ENCODE assay signal across 9 cellular contexts in genomic region chr4:8274772-8275241, GRCh38. TPM values are rescaled to one million over a fixed set of nuclear protein-coding genes. Genes with fewer than 3 reads are reported as not detected.
DNase-seq lines count a peak whose midpoint lies in the region; ATAC-seq and TF ChIP-seq lines count a peak whose summit lies in the region.
"Had no signal": no experiment of that assay in that cellular context is flagged by ENCODE, and none has a peak within 500 bp of the region (broad histone marks: within the 10 kb centered on the region; RNA-seq: fewer than 3 reads in every experiment).

No MANE protein-coding gene starts in this region.

- no peaks in the 10 kb centered on the region for H3K36me3 ChIP-seq in esophagus squamous epithelium

- peaks cover 22% of the 10 kb centered on the region for H3K27me3 Mint-ChIP-seq in WTC11 (ENCODE audit: low read depth)

- no peaks in the 10 kb centered on the region for H3K4me1 Mint-ChIP-seq in WTC11

- H3K4me3 Mint-ChIP-seq in WTC11: no peak overlapping the region

- TF ChIP-seq POLR2A in esophagus squamous epithelium (IDR thresholded peaks at IDR 0.05): no peak

- no peaks in the 10 kb centered on the region for H3K9me3 ChIP-seq in esophagus squamous epithelium

- TF ChIP-seq CTCF in AG09309 (IDR thresholded peaks at IDR 0.05; ENCODE audit: control insufficient read depth, insufficient read depth, low read depth, low read length, missing control alignments) (peak; percentile 81), esophagus squamous epithelium (IDR thresholded peaks at IDR 0.05) (peak in 1 of 6 experiments; percentile 9), WTC11 (IDR thresholded peaks at IDR 0.05) (no peak)

- no peak for ATAC-seq in WTC11

- H3K4me3 ChIP-seq in AG09309 (ENCODE audit: control insufficient read depth, low read depth, low read length) (no peak overlapping the region), esophagus squamous epithelium (no peak overlapping the region)

- POLR2A ChIA-PET in WTC11 (lab: Charles Lee): no interaction called here

- CTCF ChIA-PET in WTC11 (lab: Charles Lee): interaction anchor here (0.6 to 0.9 kb wide), 2 partner anchors 154 to 255 kb away, joined by 3 read pairs; no protein-coding TSS in a partner anchor

- intact Hi-C loops in esophagus squamous epithelium (cut with DNase I): no loop called here

- peaks cover 13 to 97% (median 45%) of the 10 kb centered on the region in 3 donors for H3K4me1 ChIP-seq in esophagus squamous epithelium

- WGBS in esophagus squamous epithelium, 2 donors: 40% methylated on average over 2 of the region's 12 CpGs; no CpG with 5 or more reads in 1 of the 2 donors

- no peaks in the 10 kb centered on the region for H3K36me3 Mint-ChIP-seq in WTC11

- H3K27ac Mint-ChIP-seq in WTC11: no peak overlapping the region

- H3K27me3 ChIP-seq in esophagus squamous epithelium: peaks cover 0 to 34% (median 5%) of the 10 kb centered on the region in 4 donors

- peak overlapping the region in 3 of 4 donors; percentile 47 to 76 (median 64) for H3K27ac ChIP-seq in esophagus squamous epithelium

- H3K9me3 Mint-ChIP-seq in WTC11: no peaks in the 10 kb centered on the region

- peak; percentile 92 for DNase-seq in AG09309 (ENCODE audit: low read depth)
- DNase-seq in NCI-H2196 treated with DMSO at 0.1 percent for 48 hours (lab: John Stamatoyannopoulos, UW; ENCODE audit: unreplicated experiment): peak; percentile 12
- DNase-seq in esophagus squamous epithelium (lab: John Stamatoyannopoulos, UW): no peak
- peak; percentile 78 for DNase-seq in myocyte (ENCODE audit: low read depth)
- DNase-seq in HuH-7 (ENCODE audit: low spot score): no peak
- no peak for DNase-seq in NCI-H2029 treated with DMSO at 0.1 percent for 48 hours (lab: John Stamatoyannopoulos, UW)
- DNase-seq in WTC11 (ENCODE audit: low spot score): no peak
- DNase-seq in foreskin melanocyte: no peak
- DNase-seq: stimulated activated CD4-positive, alpha-beta T cell treated with anti-CD3 and anti-CD28 coated beads, Interleukin-4, amount 100 ng/mL, for 24 hours had no signal

TF ChIP-seq in WTC11, 78 proteins besides CTCF, POLR2A, EP300 and RAD21:
- TF ChIP-seq CREM (CRISPR knock-in tag; IDR thresholded peaks at IDR 0.05) (no peak), ELF4 (CRISPR knock-in tag; IDR thresholded peaks at IDR 0.05; ENCODE audit: low read depth) (no peak), IRF1 (CRISPR knock-in tag; IDR thresholded peaks at IDR 0.05) (no peak), TCF7 (CRISPR knock-in tag; IDR thresholded peaks at IDR 0.05; ENCODE audit: low read depth) (no peak), FOXJ3 (CRISPR knock-in tag; IDR thresholded peaks at IDR 0.05; ENCODE audit: borderline replicate concordance) (no peak), MXD4 (CRISPR knock-in tag; IDR thresholded peaks at IDR 0.05; ENCODE audit: borderline replicate concordance) (no peak), CREB1 (CRISPR knock-in tag; IDR thresholded peaks at IDR 0.05) (no peak), EMX1 (CRISPR knock-in tag; IDR thresholded peaks at IDR 0.05) (no peak)

RNA-seq across cellular contexts. Expression of gene HTRA3, which starts 5.3 kb away (rescaled TPM):
- total RNA-seq in esophagus squamous epithelium (10 to 100 TPM in 1 of 4 donors, 1 to 10 TPM in 3; 1.8 to 13.0 (median 6.6) TPM), myocyte (35.0 and 49.3 TPM in 2 replicates), WTC11 (2021) (2.3 to 5.5 TPM (median 4.8 TPM) in 3 replicates)
- polyA plus RNA-seq in myocyte (2012): 13.0 TPM

Comparison
In these comparisons a context has a peak if more than half of its experiments do, and no peak if none do; other contexts are left out.
1. DNase-seq: peak in AG09309 (single experiment), NCI-H2196 treated with DMSO at 0.1 percent for 48 hours (single experiment) and myocyte (single experiment); none in esophagus squamous epithelium (single experiment), HuH-7 (single experiment), NCI-H2029 treated with DMSO at 0.1 percent for 48 hours (single experiment), WTC11 (single experiment) and foreskin melanocyte (single experiment).